ENCODE assay signal across 1 cellular context in genomic region chr3:114219741-114220140, GRCh38.
TF ChIP-seq lines count a peak whose summit lies in the region.

No MANE protein-coding gene starts in this region.

TF ChIP-seq in GM23338, 12 proteins besides CTCF, POLR2A, EP300 and RAD21:
- TF ChIP-seq ETS1 (IDR thresholded peaks at IDR 0.05) (no peak), ZNF114 (CRISPR knock-in tag; IDR thresholded peaks at IDR 0.05) (no peak), EZH2phosphoT487 (IDR thresholded peaks at IDR 0.05; ENCODE audit: unreplicated experiment) (no peak), CREB1 (CRISPR knock-in tag; IDR thresholded peaks at IDR 0.05; ENCODE audit: low read depth) (no peak), JUNB (IDR thresholded peaks at IDR 0.05; ENCODE audit: unreplicated experiment) (no peak), POLR2AphosphoS5 (IDR thresholded peaks at IDR 0.05; ENCODE audit: low read depth) (no peak), ZNF331 (CRISPR knock-in tag; IDR thresholded peaks at IDR 0.05; ENCODE audit: low read depth) (no peak), REST (IDR thresholded peaks at IDR 0.05; ENCODE audit: unreplicated experiment) (no peak), EZH2 (IDR thresholded peaks at IDR 0.05; ENCODE audit: low read depth, unreplicated experiment) (no peak)
